In the genomic region with DNA sequence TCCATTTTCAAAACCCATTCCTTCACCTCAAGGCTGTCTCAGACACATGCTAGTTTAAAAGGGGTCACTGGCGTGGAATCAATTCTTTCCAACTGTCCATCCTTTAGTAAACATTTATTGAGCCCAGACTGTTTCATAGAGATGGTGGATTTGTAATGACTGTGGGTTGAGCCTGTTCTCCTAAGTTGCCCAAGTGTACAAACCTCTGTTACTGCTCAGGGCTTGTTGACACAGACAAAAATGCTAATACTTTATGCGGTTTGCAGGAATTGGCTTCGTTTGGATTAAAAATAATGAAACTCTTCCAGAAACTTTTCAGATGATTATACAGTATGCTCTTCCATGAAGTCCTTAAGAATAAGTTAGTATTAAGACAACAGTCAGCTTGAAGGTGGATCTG, we compare ENCODE assay signal across 15 cellular contexts.
A peak's percentile ranks its signal among the peaks of the same experiment; 100 is the strongest.
DNase-seq lines count a peak whose midpoint lies in the region; ATAC-seq, FAIRE-seq and TF ChIP-seq lines count a peak whose summit lies in the region.
"Had no signal": no experiment of that assay in that cellular context is flagged by ENCODE, and none has a peak within 500 bp of the region (broad histone marks: within the 10 kb centered on the region; RNA-seq: fewer than 3 reads in every experiment).

No MANE protein-coding gene starts in this region.

- no peak for TF ChIP-seq POLR2A in upper lobe of left lung (IDR thresholded peaks at IDR 0.05)

- TF ChIP-seq EP300 in upper lobe of left lung (IDR thresholded peaks at IDR 0.05): no peak

- H3K4me3 ChIP-seq in upper lobe of left lung: no peak overlapping the region
- H3K4me3 ChIP-seq: lower lobe of right lung had no signal

- POLR2A ChIA-PET in CD4-positive, alpha-beta T cell (lab: Charles Lee): no interaction called here

- no peaks in the 10 kb centered on the region for H3K27me3 ChIP-seq in CD4-positive, alpha-beta T cell (ENCODE audit: control insufficient read depth, insufficient read depth, low read length)
- H3K27me3 ChIP-seq in upper lobe of left lung: no peaks in the 10 kb centered on the region

- H3K9me3 Mint-ChIP-seq in CD4-positive, alpha-beta T cell: no peaks in the 10 kb centered on the region
- no peaks in the 10 kb centered on the region for H3K9me3 Mint-ChIP-seq in activated T-helper 1 cell treated with anti-CD3 and anti-CD28 coated beads, Interleukin-12 subunit alpha, Interleukin-12 subunit beta, Interleukin-2, Interleukin-4 antibody, amounts not matched to agents 30 ng/mL and 10 ng/mL and 1 ng/mL, durations not matched to agents 14 hours and 24 hours and 36 hours
- H3K9me3 Mint-ChIP-seq: activated CD4-positive, alpha-beta T cell treated with anti-CD3 and anti-CD28 coated beads, Interleukin-2, amount 10 ng/mL, durations not matched to agents 7 days and 5 days had no signal

- peaks cover 9% of the 10 kb centered on the region for H3K36me3 Mint-ChIP-seq in CD4-positive, alpha-beta T cell (ENCODE audit: low read depth)
- peaks cover 5% of the 10 kb centered on the region for H3K36me3 Mint-ChIP-seq in activated T-helper 1 cell treated with anti-CD3 and anti-CD28 coated beads, Interleukin-12 subunit alpha, Interleukin-12 subunit beta, Interleukin-2, Interleukin-4 antibody, amounts not matched to agents 30 ng/mL and 10 ng/mL and 1 ng/mL, durations not matched to agents 14 hours and 24 hours and 36 hours (ENCODE audit: low read depth)

- H3K27me3 Mint-ChIP-seq in CD4-positive, alpha-beta T cell: no peaks in the 10 kb centered on the region
- no peaks in the 10 kb centered on the region for H3K27me3 Mint-ChIP-seq in activated T-helper 1 cell treated with anti-CD3 and anti-CD28 coated beads, Interleukin-12 subunit alpha, Interleukin-12 subunit beta, Interleukin-2, Interleukin-4 antibody, amounts not matched to agents 30 ng/mL and 10 ng/mL and 1 ng/mL, durations not matched to agents 14 hours and 24 hours and 36 hours (ENCODE audit: insufficient read depth)
- H3K27me3 Mint-ChIP-seq: activated CD4-positive, alpha-beta T cell treated with anti-CD3 and anti-CD28 coated beads, Interleukin-2, amount 10 ng/mL, durations not matched to agents 7 days and 5 days had no signal

- DNase-seq in CD4-positive, alpha-beta T cell: no peak
- DNase-seq in activated T-helper 1 cell treated with anti-CD3 and anti-CD28 coated beads, Interleukin-12 subunit alpha, Interleukin-12 subunit beta, Interleukin-2, Interleukin-4 antibody, amounts not matched to agents 30 ng/mL and 10 ng/mL and 1 ng/mL, durations not matched to agents 14 hours and 24 hours and 36 hours (ENCODE audit: low spot score): no peak
- DNase-seq in iris pigment epithelial cell (ENCODE audit: low read depth) (peak; percentile 66), GM19239 (ENCODE audit: insufficient read length, low spot score) (no peak), upper lobe of left lung (no peak), NCI-H1930 (lab: John Stamatoyannopoulos, UW) (no peak)
- no peak for DNase-seq in effector CD8-positive, alpha-beta T cell (lab: John Stamatoyannopoulos, UW)
- DNase-seq: activated CD4-positive, alpha-beta T cell treated with anti-CD3 and anti-CD28 coated beads, Interleukin-2, amount 10 ng/mL, durations not matched to agents 7 days and 5 days; activated gamma-delta T cell; COR-L47; lower lobe of right lung; NCI-H1105 treated with DMSO at 0.1 percent for 48 hours; NCI-H446; substantia nigra had no signal

- H3K4me1 ChIP-seq in upper lobe of left lung: peaks cover 4 to 23% (median 16%) of the 10 kb centered on the region in 4 donors

- H3K36me3 ChIP-seq in upper lobe of left lung: no peaks in the 10 kb centered on the region
- H3K36me3 ChIP-seq: lower lobe of right lung had no signal

- no peak overlapping the region for H3K27ac ChIP-seq in CD4-positive, alpha-beta T cell (ENCODE audit: low read depth, low read length)
- H3K27ac ChIP-seq in upper lobe of left lung: no peak overlapping the region
- H3K27ac ChIP-seq: lower lobe of right lung had no signal

- H3K4me3 Mint-ChIP-seq in CD4-positive, alpha-beta T cell: no peak overlapping the region
- H3K4me3 Mint-ChIP-seq in activated T-helper 1 cell treated with anti-CD3 and anti-CD28 coated beads, Interleukin-12 subunit alpha, Interleukin-12 subunit beta, Interleukin-2, Interleukin-4 antibody, amounts not matched to agents 30 ng/mL and 10 ng/mL and 1 ng/mL, durations not matched to agents 14 hours and 24 hours and 36 hours: no peak overlapping the region
- H3K4me3 Mint-ChIP-seq: activated CD4-positive, alpha-beta T cell treated with anti-CD3 and anti-CD28 coated beads, Interleukin-2, amount 10 ng/mL, durations not matched to agents 7 days and 5 days had no signal

- H3K27ac Mint-ChIP-seq in CD4-positive, alpha-beta T cell: peak overlapping the region; percentile 84
- H3K27ac Mint-ChIP-seq in activated T-helper 1 cell treated with anti-CD3 and anti-CD28 coated beads, Interleukin-12 subunit alpha, Interleukin-12 subunit beta, Interleukin-2, Interleukin-4 antibody, amounts not matched to agents 30 ng/mL and 10 ng/mL and 1 ng/mL, durations not matched to agents 14 hours and 24 hours and 36 hours: peak overlapping the region; percentile 3
- H3K27ac Mint-ChIP-seq: activated CD4-positive, alpha-beta T cell treated with anti-CD3 and anti-CD28 coated beads, Interleukin-2, amount 10 ng/mL, durations not matched to agents 7 days and 5 days had no signal

- peaks cover 94% of the 10 kb centered on the region for H3K4me1 Mint-ChIP-seq in CD4-positive, alpha-beta T cell (ENCODE audit: low read depth)
- H3K4me1 Mint-ChIP-seq in activated T-helper 1 cell treated with anti-CD3 and anti-CD28 coated beads, Interleukin-12 subunit alpha, Interleukin-12 subunit beta, Interleukin-2, Interleukin-4 antibody, amounts not matched to agents 30 ng/mL and 10 ng/mL and 1 ng/mL, durations not matched to agents 14 hours and 24 hours and 36 hours (ENCODE audit: low read depth): peaks cover 17% of the 10 kb centered on the region

- ATAC-seq in CD4-positive, alpha-beta T cell (ENCODE audit: poor library complexity): no peak
- ATAC-seq in GM18868 (IDR thresholded peaks at IDR 0.05; ENCODE audit: unreplicated experiment): peak; percentile 10
- no peak for ATAC-seq in upper lobe of left lung (ENCODE audit: low FRiP score in 2 of 2)

- no peaks in the 10 kb centered on the region for H3K9me3 ChIP-seq in CD4-positive, alpha-beta T cell (ENCODE audit: control insufficient read depth, low read length)
- no peaks in the 10 kb centered on the region for H3K9me3 ChIP-seq in upper lobe of left lung
- H3K9me3 ChIP-seq: lower lobe of right lung had no signal

- no peak for FAIRE-seq in GM19239 (lab: Jason Lieb, UNC)

- no peak for TF ChIP-seq CTCF in CD4-positive, alpha-beta T cell (IDR thresholded peaks at IDR 0.05)
- no peak for TF ChIP-seq CTCF in upper lobe of left lung (IDR thresholded peaks at IDR 0.05)

- CTCF ChIA-PET in CD4-positive, alpha-beta T cell (lab: Charles Lee): interaction anchor here (0.7 to 1.2 kb wide), 2 partner anchors 52 to 102 kb away, joined by 3 to 4 read pairs; no protein-coding TSS in a partner anchor

- intact Hi-C loops in CD4-positive, alpha-beta T cell (cut with DNase I, micrococcal nuclease): loop anchor here in 1 of 2 experiments (5.0 kb wide), 1 partner anchor 33 kb away; no protein-coding TSS in a partner anchor
- intact Hi-C loops in activated T-helper 1 cell treated with anti-CD3 and anti-CD28 coated beads, Interleukin-12 subunit alpha, Interleukin-12 subunit beta, Interleukin-2, Interleukin-4 antibody, amounts not matched to agents 30 ng/mL and 10 ng/mL and 1 ng/mL, durations not matched to agents 14 hours and 24 hours and 36 hours (cut with micrococcal nuclease): loop anchor here (1.0 to 2.0 kb wide), 6 partner anchors 33 to 120 kb away; no protein-coding TSS in a partner anchor

- 56 to 58% methylated on average over 3 of the region's 3 CpGs for WGBS in upper lobe of left lung, 2 donors
